ENCODE assay signal across 18 cellular contexts in genomic region chr9:81585191-81585763, GRCh38.
"Had no signal": no experiment of that assay in that cellular context is flagged by ENCODE, and none has a peak within 500 bp of the region (broad histone marks: within the 10 kb centered on the region; RNA-seq: fewer than 3 reads in every experiment).

No MANE protein-coding gene starts in this region.

- H3K27me3 ChIP-seq: esophagus squamous epithelium, gastroesophageal sphincter, hepatocyte, ovary, testis had no signal

- H3K27ac Mint-ChIP-seq: activated B cell treated with CpG ODN at 0.5 μM for 24 hours; activated CD4-positive, alpha-beta T cell treated with anti-CD3 and anti-CD28 coated beads, Interleukin-2, amount 10 ng/mL, durations not matched to agents 24 days and 14 days; activated naive CD4-positive, alpha-beta T cell treated with anti-CD3 and anti-CD28 coated beads for 36 hours; dendritic cell treated with granulocyte-macrophage colony-stimulating factor and Interleukin-4, amounts not matched to agents 40 ng/mL and 50 ng/mL, for 4 days; endodermal cell; nephron progenitor cell; stimulated activated naive CD8-positive, alpha-beta T cell treated with anti-CD3 and anti-CD28 coated beads, Interleukin-15, amount 100 ng/mL, for 72 hours; T-helper 17 cell had no signal

- H3K4me3 Mint-ChIP-seq: activated B cell treated with CpG ODN at 0.5 μM for 24 hours; activated CD4-positive, alpha-beta T cell treated with anti-CD3 and anti-CD28 coated beads, Interleukin-2, amount 10 ng/mL, durations not matched to agents 24 days and 14 days; activated naive CD4-positive, alpha-beta T cell treated with anti-CD3 and anti-CD28 coated beads for 36 hours; dendritic cell treated with granulocyte-macrophage colony-stimulating factor and Interleukin-4, amounts not matched to agents 40 ng/mL and 50 ng/mL, for 4 days; endodermal cell; nephron progenitor cell; stimulated activated naive CD8-positive, alpha-beta T cell treated with anti-CD3 and anti-CD28 coated beads, Interleukin-15, amount 100 ng/mL, for 72 hours; T-helper 17 cell had no signal

- H3K4me3 ChIP-seq: esophagus squamous epithelium, gastroesophageal sphincter, hepatocyte, ovary, testis had no signal

- H3K27me3 Mint-ChIP-seq: activated B cell treated with CpG ODN at 0.5 μM for 24 hours; activated CD4-positive, alpha-beta T cell treated with anti-CD3 and anti-CD28 coated beads, Interleukin-2, amount 10 ng/mL, durations not matched to agents 24 days and 14 days; dendritic cell treated with granulocyte-macrophage colony-stimulating factor and Interleukin-4, amounts not matched to agents 40 ng/mL and 50 ng/mL, for 4 days; T-helper 17 cell had no signal

- H3K4me1 Mint-ChIP-seq: activated B cell treated with CpG ODN at 0.5 μM for 24 hours; activated CD4-positive, alpha-beta T cell treated with anti-CD3 and anti-CD28 coated beads, Interleukin-2, amount 10 ng/mL, durations not matched to agents 24 days and 14 days; T-helper 17 cell had no signal

- H3K9me3 Mint-ChIP-seq: activated B cell treated with CpG ODN at 0.5 μM for 24 hours; activated CD4-positive, alpha-beta T cell treated with anti-CD3 and anti-CD28 coated beads, Interleukin-2, amount 10 ng/mL, durations not matched to agents 24 days and 14 days; activated naive CD4-positive, alpha-beta T cell treated with anti-CD3 and anti-CD28 coated beads for 36 hours; dendritic cell treated with granulocyte-macrophage colony-stimulating factor and Interleukin-4, amounts not matched to agents 40 ng/mL and 50 ng/mL, for 4 days; endodermal cell; stimulated activated naive CD8-positive, alpha-beta T cell treated with anti-CD3 and anti-CD28 coated beads, Interleukin-15, amount 100 ng/mL, for 72 hours had no signal

- ATAC-seq: gastroesophageal sphincter; stimulated activated naive CD8-positive, alpha-beta T cell treated with anti-CD3 and anti-CD28 coated beads, Interleukin-15, amount 100 ng/mL, for 72 hours; T-helper 17 cell had no signal

- H3K36me3 ChIP-seq: ovary had no signal

- DNase-seq: activated B cell treated with CpG ODN at 0.5 μM for 24 hours; activated CD4-positive, alpha-beta T cell treated with anti-CD3 and anti-CD28 coated beads, Interleukin-2, amount 10 ng/mL, durations not matched to agents 24 days and 14 days; activated CD8-positive, alpha-beta memory T cell treated with anti-CD3 and anti-CD28 coated beads for 24 hours; activated naive CD4-positive, alpha-beta T cell treated with anti-CD3 and anti-CD28 coated beads for 36 hours; central memory CD4-positive, alpha-beta T cell; endodermal cell; esophagus squamous epithelium; mesendoderm; nephron progenitor cell; ovary; stimulated activated CD4-positive, alpha-beta T cell treated with anti-CD3 and anti-CD28 coated beads, Interleukin-15, amount 100 ng/mL, for 24 hours; stimulated activated CD4-positive, alpha-beta T cell treated with anti-CD3 and anti-CD28 coated beads, Interleukin-4, amount 100 ng/mL, for 4 hours; stimulated activated naive CD8-positive, alpha-beta T cell treated with anti-CD3 and anti-CD28 coated beads, Interleukin-15, amount 100 ng/mL, for 72 hours; T-helper 17 cell; testis had no signal

- H3K9me3 ChIP-seq: esophagus squamous epithelium, gastroesophageal sphincter, ovary, testis had no signal
